8 cellular contexts compared by ENCODE assay signal in genomic region chr22:25447689-25448434, GRCh38.
A peak's percentile ranks its signal among the peaks of the same experiment; 100 is the strongest.
DNase-seq lines count a peak whose midpoint lies in the region; ATAC-seq and TF ChIP-seq lines count a peak whose summit lies in the region.

No MANE protein-coding gene starts in this region.

- H3K9me3 ChIP-seq in colonic mucosa, result no peaks in the 10 kb centered on the region

- no peaks in the 10 kb centered on the region for H3K27me3 ChIP-seq in colonic mucosa

- H3K4me3 ChIP-seq in AG09309 (ENCODE audit: control insufficient read depth, low read depth, low read length) (peak overlapping the region; percentile 81), colonic mucosa (peak overlapping the region; percentile 76)

- peaks cover 21% of the 10 kb centered on the region for H3K36me3 Mint-ChIP-seq in activated CD4-positive, alpha-beta T cell treated with anti-CD3 and anti-CD28 coated beads for 36 hours (ENCODE audit: low read depth)

- H3K27me3 Mint-ChIP-seq in activated CD4-positive, alpha-beta T cell treated with anti-CD3 and anti-CD28 coated beads for 36 hours, result no peaks in the 10 kb centered on the region

- H3K9ac ChIP-seq in colonic mucosa (ENCODE audit: low read depth in 2 of 2, low read length in 2 of 2), result peak overlapping the region; percentile 63 to 77

- intact Hi-C loops in activated CD4-positive, alpha-beta T cell treated with anti-CD3 and anti-CD28 coated beads for 36 hours (cut with DNase I, micrococcal nuclease), result loop anchor here (1.0 to 5.0 kb wide), 8 partner anchors 43 to 1035 kb away; partner anchors contain the start of genes HPS4 (in 1 of the 2), KIAA1671 (in 1 of the 2) and SRRD (in 1 of the 2)
- intact Hi-C loops in colonic mucosa (cut with DNase I), result loop anchor here (5.0 kb wide), 1 partner anchor 86 kb away; no protein-coding TSS in a partner anchor

- peak overlapping the region; percentile 94 for H3K27ac Mint-ChIP-seq in activated CD4-positive, alpha-beta T cell treated with anti-CD3 and anti-CD28 coated beads for 36 hours

- ATAC-seq in GM18873 (IDR thresholded peaks at IDR 0.05; ENCODE audit: low FRiP score, unreplicated experiment) (peak; percentile 69), HG03196 (IDR thresholded peaks at IDR 0.05; ENCODE audit: unreplicated experiment) (peak; percentile 83)
- peak; percentile 93 for ATAC-seq in activated CD4-positive, alpha-beta T cell treated with anti-CD3 and anti-CD28 coated beads for 36 hours

- peak overlapping the region; percentile 32 for H3K27ac ChIP-seq in colonic mucosa

- CTCF ChIA-PET in activated CD4-positive, alpha-beta T cell treated with anti-CD3 and anti-CD28 coated beads for 36 hours (lab: Charles Lee), result interaction anchor here (0.7 to 1.5 kb wide), 4 partner anchors 15 to 144 kb away, joined by 3 read pairs; no protein-coding TSS in a partner anchor

- DNase-seq in AG09309 (ENCODE audit: low read depth) (no peak), NCI-H510A (lab: John Stamatoyannopoulos, UW) (peak; percentile 44), colonic mucosa (peak; percentile 92), left kidney (ENCODE audit: low read depth, low spot score) (peak; percentile 96)
- peak; percentile 93 for DNase-seq in activated CD4-positive, alpha-beta T cell treated with anti-CD3 and anti-CD28 coated beads for 36 hours
- peak; percentile 93 for DNase-seq in stimulated activated CD4-positive, alpha-beta T cell treated with anti-CD3 and anti-CD28 coated beads, Interleukin-1b, Interleukin-23, amount 100 ng/mL, for 48 hours

- no peaks in the 10 kb centered on the region for H3K9me3 Mint-ChIP-seq in activated CD4-positive, alpha-beta T cell treated with anti-CD3 and anti-CD28 coated beads for 36 hours (ENCODE audit: low read depth)

- peak; percentile 95 for TF ChIP-seq CTCF in AG09309 (IDR thresholded peaks at IDR 0.05; ENCODE audit: control insufficient read depth, insufficient read depth, low read depth, low read length, missing control alignments)
- TF ChIP-seq CTCF in colonic mucosa (IDR thresholded peaks at IDR 0.05), result peak; percentile 90

- H3K4me1 ChIP-seq in colonic mucosa, result peaks cover 3% of the 10 kb centered on the region

- POLR2A ChIA-PET in activated CD4-positive, alpha-beta T cell treated with anti-CD3 and anti-CD28 coated beads for 36 hours (lab: Charles Lee), result no interaction called here

- H3K4me1 Mint-ChIP-seq in activated CD4-positive, alpha-beta T cell treated with anti-CD3 and anti-CD28 coated beads for 36 hours, result peaks cover 39% of the 10 kb centered on the region

- no peaks in the 10 kb centered on the region for H3K36me3 ChIP-seq in colonic mucosa

- peak overlapping the region; percentile 81 for H3K4me3 Mint-ChIP-seq in activated CD4-positive, alpha-beta T cell treated with anti-CD3 and anti-CD28 coated beads for 36 hours
